In the genomic region with DNA sequence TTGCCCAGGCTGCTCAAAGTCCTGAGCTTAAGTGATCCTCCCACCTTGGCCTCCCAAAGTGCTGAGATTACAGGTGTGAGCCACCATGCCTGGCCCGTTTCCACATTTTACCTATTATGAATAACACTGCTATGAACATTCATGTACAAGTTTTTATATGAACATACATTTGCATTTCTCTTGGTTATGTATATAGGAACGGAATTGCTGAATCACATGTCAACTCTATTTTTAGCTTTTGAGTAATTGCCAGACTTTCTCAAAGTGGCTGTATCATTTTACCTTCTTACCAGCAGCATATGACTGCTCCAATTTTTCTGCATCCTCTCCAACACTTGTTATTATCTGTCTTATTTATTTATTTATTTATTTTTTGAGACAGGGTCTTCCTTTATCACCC, we compare ENCODE assay signal across 3 cellular contexts.
A peak's percentile ranks its signal among the peaks of the same experiment; 100 is the strongest.
TF ChIP-seq lines count a peak whose summit lies in the region.

No MANE protein-coding gene starts in this region.

TF ChIP-seq in SK-N-SH treated with all-trans-retinoic acid at 6 μM for 48 hours, 23 proteins besides CTCF, POLR2A, EP300 and RAD21:
- TF ChIP-seq, protein P1, sequence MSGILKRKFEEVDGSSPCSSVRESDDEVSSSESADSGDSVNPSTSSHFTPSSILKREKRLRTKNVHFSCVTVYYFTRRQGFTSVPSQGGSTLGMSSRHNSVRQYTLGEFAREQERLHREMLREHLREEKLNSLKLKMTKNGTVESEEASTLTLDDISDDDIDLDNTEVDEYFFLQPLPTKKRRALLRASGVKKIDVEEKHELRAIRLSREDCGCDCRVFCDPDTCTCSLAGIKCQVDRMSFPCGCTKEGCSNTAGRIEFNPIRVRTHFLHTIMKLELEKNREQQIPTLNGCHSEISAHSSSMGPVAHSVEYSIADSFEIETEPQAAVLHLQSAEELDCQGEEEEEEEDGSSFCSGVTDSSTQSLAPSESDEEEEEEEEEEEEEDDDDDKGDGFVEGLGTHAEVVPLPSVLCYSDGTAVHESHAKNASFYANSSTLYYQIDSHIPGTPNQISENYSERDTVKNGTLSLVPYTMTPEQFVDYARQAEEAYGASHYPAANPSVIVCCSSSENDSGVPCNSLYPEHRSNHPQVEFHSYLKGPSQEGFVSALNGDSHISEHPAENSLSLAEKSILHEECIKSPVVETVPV (CRISPR knock-in tag; IDR thresholded peaks at IDR 0.05), result no peak
- no peak for TF ChIP-seq ZNF565 (CRISPR knock-in tag; conservative IDR thresholded peaks at IDR 0.05; ENCODE audit: low read depth)
- no peak for TF ChIP-seq SNAI2 (CRISPR knock-in tag; IDR thresholded peaks at IDR 0.05)
- TF ChIP-seq RARB (CRISPR knock-in tag; IDR thresholded peaks at IDR 0.05), result no peak
- no peak for TF ChIP-seq ZNF8 (CRISPR knock-in tag; IDR thresholded peaks at IDR 0.05)
- no peak for TF ChIP-seq ZNF70 (CRISPR knock-in tag; IDR thresholded peaks at IDR 0.05)

TF ChIP-seq in SK-N-SH, 30 proteins besides CTCF, POLR2A, EP300 and RAD21:
- TF ChIP-seq CHD2 (IDR thresholded peaks at IDR 0.05; ENCODE audit: low read length, partially characterized antibody) (no peak), TCF12 (IDR thresholded peaks at IDR 0.05) (no peak), SIN3A (IDR thresholded peaks at IDR 0.05; ENCODE audit: borderline replicate concordance, low read depth, low read length) (no peak), RFX5 (IDR thresholded peaks at IDR 0.05; ENCODE audit: low read length) (no peak), FOXJ3 (CRISPR knock-in tag; IDR thresholded peaks at IDR 0.05) (no peak), YY1 (IDR thresholded peaks at IDR 0.05; ENCODE audit: low read depth) (no peak), SMC3 (IDR thresholded peaks at IDR 0.05; ENCODE audit: low read depth, low read length) (no peak), GATA2 (CRISPR knock-in tag; IDR thresholded peaks at IDR 0.05) (no peak), NRF1 (IDR thresholded peaks at IDR 0.05; ENCODE audit: low read depth, low read length) (no peak), EZH2phosphoT487 (IDR thresholded peaks at IDR 0.05; ENCODE audit: borderline replicate concordance, low read depth) (no peak), ELF1 (IDR thresholded peaks at IDR 0.05) (no peak)
- TF ChIP-seq, protein P2, sequence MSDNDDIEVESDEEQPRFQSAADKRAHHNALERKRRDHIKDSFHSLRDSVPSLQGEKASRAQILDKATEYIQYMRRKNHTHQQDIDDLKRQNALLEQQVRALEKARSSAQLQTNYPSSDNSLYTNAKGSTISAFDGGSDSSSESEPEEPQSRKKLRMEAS (IDR thresholded peaks at IDR 0.05; ENCODE audit: low read depth), result no peak
- TF ChIP-seq, protein P3, sequence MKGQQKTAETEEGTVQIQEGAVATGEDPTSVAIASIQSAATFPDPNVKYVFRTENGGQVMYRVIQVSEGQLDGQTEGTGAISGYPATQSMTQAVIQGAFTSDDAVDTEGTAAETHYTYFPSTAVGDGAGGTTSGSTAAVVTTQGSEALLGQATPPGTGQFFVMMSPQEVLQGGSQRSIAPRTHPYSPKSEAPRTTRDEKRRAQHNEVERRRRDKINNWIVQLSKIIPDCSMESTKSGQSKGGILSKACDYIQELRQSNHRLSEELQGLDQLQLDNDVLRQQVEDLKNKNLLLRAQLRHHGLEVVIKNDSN (IDR thresholded peaks at IDR 0.05; ENCODE audit: borderline replicate concordance, low read depth), result no peak
- TF ChIP-seq, protein P4, sequence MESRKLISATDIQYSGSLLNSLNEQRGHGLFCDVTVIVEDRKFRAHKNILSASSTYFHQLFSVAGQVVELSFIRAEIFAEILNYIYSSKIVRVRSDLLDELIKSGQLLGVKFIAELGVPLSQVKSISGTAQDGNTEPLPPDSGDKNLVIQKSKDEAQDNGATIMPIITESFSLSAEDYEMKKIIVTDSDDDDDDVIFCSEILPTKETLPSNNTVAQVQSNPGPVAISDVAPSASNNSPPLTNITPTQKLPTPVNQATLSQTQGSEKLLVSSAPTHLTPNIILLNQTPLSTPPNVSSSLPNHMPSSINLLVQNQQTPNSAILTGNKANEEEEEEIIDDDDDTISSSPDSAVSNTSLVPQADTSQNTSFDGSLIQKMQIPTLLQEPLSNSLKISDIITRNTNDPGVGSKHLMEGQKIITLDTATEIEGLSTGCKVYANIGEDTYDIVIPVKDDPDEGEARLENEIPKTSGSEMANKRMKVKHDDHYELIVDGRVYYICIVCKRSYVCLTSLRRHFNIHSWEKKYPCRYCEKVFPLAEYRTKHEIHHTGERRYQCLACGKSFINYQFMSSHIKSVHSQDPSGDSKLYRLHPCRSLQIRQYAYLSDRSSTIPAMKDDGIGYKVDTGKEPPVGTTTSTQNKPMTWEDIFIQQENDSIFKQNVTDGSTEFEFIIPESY (IDR thresholded peaks at IDR 0.05; ENCODE audit: borderline replicate concordance, low read depth), result no peak

TF ChIP-seq in K562, 482 proteins besides CTCF, POLR2A, EP300 and RAD21 (continues in another document):
- TF ChIP-seq, protein P5, sequence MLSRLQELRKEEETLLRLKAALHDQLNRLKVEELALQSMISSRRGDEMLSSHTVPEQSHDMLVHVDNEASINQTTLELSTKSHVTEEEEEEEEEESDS (CRISPR knock-in tag; IDR thresholded peaks at IDR 0.05), result no peak
- TF ChIP-seq, protein P6, sequence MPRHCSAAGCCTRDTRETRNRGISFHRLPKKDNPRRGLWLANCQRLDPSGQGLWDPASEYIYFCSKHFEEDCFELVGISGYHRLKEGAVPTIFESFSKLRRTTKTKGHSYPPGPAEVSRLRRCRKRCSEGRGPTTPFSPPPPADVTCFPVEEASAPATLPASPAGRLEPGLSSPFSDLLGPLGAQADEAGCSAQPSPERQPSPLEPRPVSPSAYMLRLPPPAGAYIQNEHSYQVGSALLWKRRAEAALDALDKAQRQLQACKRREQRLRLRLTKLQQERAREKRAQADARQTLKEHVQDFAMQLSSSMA (CRISPR knock-in tag; IDR thresholded peaks at IDR 0.05), result no peak
- TF ChIP-seq ZZZ3 (IDR thresholded peaks at IDR 0.05) (no peak), KLF1 (tag; IDR thresholded peaks at IDR 0.05) (no peak), CREBBP (IDR thresholded peaks at IDR 0.05; ENCODE audit: low read depth, low read length) (no peak), ZNF384 (IDR thresholded peaks at IDR 0.05; ENCODE audit: low read depth, low read length) (no peak), PYGO2 (tag; IDR thresholded peaks at IDR 0.05) (no peak), MEF2D (tag; conservative IDR thresholded peaks at IDR 0.05; ENCODE audit: low read depth) (peak; percentile 89), SRSF3 (IDR thresholded peaks at IDR 0.05; ENCODE audit: insufficient read depth, low read length) (no peak), POLR3A (IDR thresholded peaks at IDR 0.05; ENCODE audit: borderline replicate concordance, extremely low read depth, insufficient read depth, insufficient read length) (no peak), SNRNP70 (optimal IDR thresholded peaks at IDR 0.05; ENCODE audit: low read depth, low read length) (no peak), PURB (CRISPR knock-in tag; IDR thresholded peaks at IDR 0.05; ENCODE audit: low read depth) (no peak), EP400 (IDR thresholded peaks at IDR 0.05) (no peak), ZNF174 (CRISPR knock-in tag; IDR thresholded peaks at IDR 0.05) (no peak), KDM4B (IDR thresholded peaks at IDR 0.05; ENCODE audit: borderline replicate concordance in 2 of 2, low read depth in 1 of 2) (no peak), ZNF785 (CRISPR knock-in tag; IDR thresholded peaks at IDR 0.05) (no peak), NELFE (IDR thresholded peaks at IDR 0.05; ENCODE audit: insufficient read depth, insufficient read length) (no peak), STAT5B (CRISPR knock-in tag; IDR thresholded peaks at IDR 0.05) (no peak), DIDO1 (tag; IDR thresholded peaks at IDR 0.05; ENCODE audit: low read depth) (no peak), MEF2A (IDR thresholded peaks at IDR 0.05; ENCODE audit: control insufficient read depth, low read depth, low read length) (peak; percentile 89), POLR2H (tag; IDR thresholded peaks at IDR 0.05; ENCODE audit: low read depth) (no peak), MXI1 (IDR thresholded peaks at IDR 0.05; ENCODE audit: low read depth, low read length) (no peak), ZNF316 (IDR thresholded peaks at IDR 0.05) (peak; percentile 51; the same call in 1 of the 2 replicates), CBFB (CRISPR knock-in tag; IDR thresholded peaks at IDR 0.05) (no peak), ZFP30 (CRISPR knock-in tag; IDR thresholded peaks at IDR 0.05; ENCODE audit: borderline replicate concordance) (no peak), ZNF23 (CRISPR knock-in tag; IDR thresholded peaks at IDR 0.05) (no peak), LCOR (CRISPR knock-in tag; IDR thresholded peaks at IDR 0.05) (no peak), TFAM (CRISPR knock-in tag; conservative IDR thresholded peaks at IDR 0.05) (no peak), ZNF133 (CRISPR knock-in tag; IDR thresholded peaks at IDR 0.05) (no peak), MAFG (tag; conservative IDR thresholded peaks at IDR 0.05) (peak; percentile 36; the same call in 1 of the 2 replicates), SETDB1 (IDR thresholded peaks at IDR 0.05; ENCODE audit: low read length) (no peak), ESRRB (CRISPR knock-in tag; IDR thresholded peaks at IDR 0.05; ENCODE audit: borderline replicate concordance) (no peak), KLF16 (IDR thresholded peaks at IDR 0.05) (no peak)
- TF ChIP-seq, protein P7, sequence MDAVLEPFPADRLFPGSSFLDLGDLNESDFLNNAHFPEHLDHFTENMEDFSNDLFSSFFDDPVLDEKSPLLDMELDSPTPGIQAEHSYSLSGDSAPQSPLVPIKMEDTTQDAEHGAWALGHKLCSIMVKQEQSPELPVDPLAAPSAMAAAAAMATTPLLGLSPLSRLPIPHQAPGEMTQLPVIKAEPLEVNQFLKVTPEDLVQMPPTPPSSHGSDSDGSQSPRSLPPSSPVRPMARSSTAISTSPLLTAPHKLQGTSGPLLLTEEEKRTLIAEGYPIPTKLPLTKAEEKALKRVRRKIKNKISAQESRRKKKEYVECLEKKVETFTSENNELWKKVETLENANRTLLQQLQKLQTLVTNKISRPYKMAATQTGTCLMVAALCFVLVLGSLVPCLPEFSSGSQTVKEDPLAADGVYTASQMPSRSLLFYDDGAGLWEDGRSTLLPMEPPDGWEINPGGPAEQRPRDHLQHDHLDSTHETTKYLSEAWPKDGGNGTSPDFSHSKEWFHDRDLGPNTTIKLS (IDR thresholded peaks at IDR 0.05; ENCODE audit: borderline replicate concordance, low read depth), result no peak
- TF ChIP-seq, protein P8, sequence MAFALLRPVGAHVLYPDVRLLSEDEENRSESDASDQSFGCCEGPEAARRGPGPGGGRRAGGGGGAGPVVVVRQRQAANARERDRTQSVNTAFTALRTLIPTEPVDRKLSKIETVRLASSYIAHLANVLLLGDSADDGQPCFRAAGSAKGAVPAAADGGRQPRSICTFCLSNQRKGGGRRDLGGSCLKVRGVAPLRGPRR (CRISPR knock-in tag; IDR thresholded peaks at IDR 0.05), result no peak
- TF ChIP-seq, protein P9, sequence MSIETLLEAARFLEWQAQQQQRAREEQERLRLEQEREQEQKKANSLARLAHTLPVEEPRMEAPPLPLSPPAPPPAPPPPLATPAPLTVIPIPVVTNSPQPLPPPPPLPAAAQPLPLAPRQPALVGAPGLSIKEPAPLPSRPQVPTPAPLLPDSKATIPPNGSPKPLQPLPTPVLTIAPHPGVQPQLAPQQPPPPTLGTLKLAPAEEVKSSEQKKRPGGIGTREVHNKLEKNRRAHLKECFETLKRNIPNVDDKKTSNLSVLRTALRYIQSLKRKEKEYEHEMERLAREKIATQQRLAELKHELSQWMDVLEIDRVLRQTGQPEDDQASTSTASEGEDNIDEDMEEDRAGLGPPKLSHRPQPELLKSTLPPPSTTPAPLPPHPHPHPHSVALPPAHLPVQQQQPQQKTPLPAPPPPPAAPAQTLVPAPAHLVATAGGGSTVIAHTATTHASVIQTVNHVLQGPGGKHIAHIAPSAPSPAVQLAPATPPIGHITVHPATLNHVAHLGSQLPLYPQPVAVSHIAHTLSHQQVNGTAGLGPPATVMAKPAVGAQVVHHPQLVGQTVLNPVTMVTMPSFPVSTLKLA (conservative IDR thresholded peaks at IDR 0.05), result no peak
- TF ChIP-seq, protein P10, sequence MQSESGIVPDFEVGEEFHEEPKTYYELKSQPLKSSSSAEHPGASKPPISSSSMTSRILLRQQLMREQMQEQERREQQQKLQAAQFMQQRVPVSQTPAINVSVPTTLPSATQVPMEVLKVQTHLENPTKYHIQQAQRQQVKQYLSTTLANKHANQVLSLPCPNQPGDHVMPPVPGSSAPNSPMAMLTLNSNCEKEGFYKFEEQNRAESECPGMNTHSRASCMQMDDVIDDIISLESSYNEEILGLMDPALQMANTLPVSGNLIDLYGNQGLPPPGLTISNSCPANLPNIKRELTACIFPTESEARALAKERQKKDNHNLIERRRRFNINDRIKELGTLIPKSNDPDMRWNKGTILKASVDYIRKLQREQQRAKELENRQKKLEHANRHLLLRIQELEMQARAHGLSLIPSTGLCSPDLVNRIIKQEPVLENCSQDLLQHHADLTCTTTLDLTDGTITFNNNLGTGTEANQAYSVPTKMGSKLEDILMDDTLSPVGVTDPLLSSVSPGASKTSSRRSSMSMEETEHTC (IDR thresholded peaks at IDR 0.05), result no peak
- TF ChIP-seq, protein P11, sequence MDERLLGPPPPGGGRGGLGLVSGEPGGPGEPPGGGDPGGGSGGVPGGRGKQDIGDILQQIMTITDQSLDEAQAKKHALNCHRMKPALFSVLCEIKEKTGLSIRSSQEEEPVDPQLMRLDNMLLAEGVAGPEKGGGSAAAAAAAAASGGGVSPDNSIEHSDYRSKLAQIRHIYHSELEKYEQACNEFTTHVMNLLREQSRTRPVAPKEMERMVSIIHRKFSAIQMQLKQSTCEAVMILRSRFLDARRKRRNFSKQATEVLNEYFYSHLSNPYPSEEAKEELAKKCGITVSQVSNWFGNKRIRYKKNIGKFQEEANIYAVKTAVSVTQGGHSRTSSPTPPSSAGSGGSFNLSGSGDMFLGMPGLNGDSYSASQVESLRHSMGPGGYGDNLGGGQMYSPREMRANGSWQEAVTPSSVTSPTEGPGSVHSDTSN (CRISPR knock-in tag; IDR thresholded peaks at IDR 0.05; ENCODE audit: low read depth), result no peak
- TF ChIP-seq, protein P11 (tag; conservative IDR thresholded peaks at IDR 0.05; ENCODE audit: low read depth), result 0 out of 2 replicates have a peak, but pooled peaks have one; percentile 14
- TF ChIP-seq, protein P12, sequence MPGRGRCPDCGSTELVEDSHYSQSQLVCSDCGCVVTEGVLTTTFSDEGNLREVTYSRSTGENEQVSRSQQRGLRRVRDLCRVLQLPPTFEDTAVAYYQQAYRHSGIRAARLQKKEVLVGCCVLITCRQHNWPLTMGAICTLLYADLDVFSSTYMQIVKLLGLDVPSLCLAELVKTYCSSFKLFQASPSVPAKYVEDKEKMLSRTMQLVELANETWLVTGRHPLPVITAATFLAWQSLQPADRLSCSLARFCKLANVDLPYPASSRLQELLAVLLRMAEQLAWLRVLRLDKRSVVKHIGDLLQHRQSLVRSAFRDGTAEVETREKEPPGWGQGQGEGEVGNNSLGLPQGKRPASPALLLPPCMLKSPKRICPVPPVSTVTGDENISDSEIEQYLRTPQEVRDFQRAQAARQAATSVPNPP (IDR thresholded peaks at IDR 0.05; ENCODE audit: borderline replicate concordance, insufficient read depth, insufficient read length), result no peak
